Comparison of ENCODE assay signal across 31 cellular contexts in genomic region chr6:111521497-111522275, GRCh38. TPM values are rescaled to one million over a fixed set of nuclear protein-coding genes. Genes with fewer than 3 reads are reported as not detected.
DNase-seq lines count a peak whose midpoint lies in the region; ATAC-seq and TF ChIP-seq lines count a peak whose summit lies in the region.
"Had no signal": no experiment of that assay in that cellular context is flagged by ENCODE, and none has a peak within 500 bp of the region (broad histone marks: within the 10 kb centered on the region; RNA-seq: fewer than 3 reads in every experiment).

No MANE protein-coding gene starts in this region.

- H3K9ac ChIP-seq in GM23248, result no peak overlapping the region
- H3K9ac ChIP-seq: BLaER1 treated with 17β-estradiol and CSF1 and Interleukin-3, amounts not matched to agents 10 nM and 100 nM; parathyroid adenoma had no signal

- intact Hi-C loops in Panc1 (cut with micrococcal nuclease; ENCODE audit: unreplicated experiment), result no loop called here
- intact Hi-C loops in testis (cut with DNase I; ENCODE audit: low total_unique reads), result no loop called here

- no peaks in the 10 kb centered on the region for H3K9me3 Mint-ChIP-seq in stimulated activated naive CD8-positive, alpha-beta T cell treated with anti-CD3 and anti-CD28 coated beads, Interleukin-15, amount 100 ng/mL, for 72 hours
- H3K9me3 Mint-ChIP-seq: activated CD4-positive, alpha-beta memory T cell treated with anti-CD3 and anti-CD28 coated beads for 36 hours; activated naive CD4-positive, alpha-beta T cell treated with anti-CD3 and anti-CD28 coated beads, Interleukin-2, amount 10 ng/mL, durations not matched to agents 7 days and 5 days; memory B cell had no signal

- no peaks in the 10 kb centered on the region for H3F3A ChIP-seq in GM23248 (ENCODE audit: insufficient read depth)

- no peak overlapping the region for H3K4me3 Mint-ChIP-seq in stimulated activated naive CD8-positive, alpha-beta T cell treated with anti-CD3 and anti-CD28 coated beads, Interleukin-15, amount 100 ng/mL, for 72 hours
- H3K4me3 Mint-ChIP-seq: activated CD4-positive, alpha-beta memory T cell treated with anti-CD3 and anti-CD28 coated beads for 36 hours; activated naive CD4-positive, alpha-beta T cell treated with anti-CD3 and anti-CD28 coated beads, Interleukin-2, amount 10 ng/mL, durations not matched to agents 7 days and 5 days; brain; memory B cell; neural crest cell had no signal

- no peak overlapping the region for H3K27ac Mint-ChIP-seq in stimulated activated naive CD8-positive, alpha-beta T cell treated with anti-CD3 and anti-CD28 coated beads, Interleukin-15, amount 100 ng/mL, for 72 hours
- H3K27ac Mint-ChIP-seq: activated CD4-positive, alpha-beta memory T cell treated with anti-CD3 and anti-CD28 coated beads for 36 hours had no signal

- TF ChIP-seq CTCF in Panc1 (IDR thresholded peaks at IDR 0.05) (no peak), foreskin fibroblast (IDR thresholded peaks at IDR 0.05; ENCODE audit: low read depth, low read length) (no peak), testis (IDR thresholded peaks at IDR 0.05) (no peak)

- no peaks in the 10 kb centered on the region for H3K36me3 ChIP-seq in GM23248 (ENCODE audit: low read depth)
- H3K36me3 ChIP-seq in Panc1 (ENCODE audit: control insufficient read depth, insufficient read depth, low read length), result no peaks in the 10 kb centered on the region
- no peaks in the 10 kb centered on the region for H3K36me3 ChIP-seq in testis (ENCODE audit: low read depth, missing control alignments)
- H3K36me3 ChIP-seq: esophagus squamous epithelium, MG63, right atrium auricular region, thyroid gland had no signal

- no peak overlapping the region for H3K4me3 ChIP-seq in GM23248
- H3K4me3 ChIP-seq in Panc1 (ENCODE audit: low read depth in 2 of 2, low read length in 2 of 2), result no peak overlapping the region
- H3K4me3 ChIP-seq in foreskin fibroblast (ENCODE audit: low read depth in 1 of 2, low read length in 2 of 2), result no peak overlapping the region
- no peak overlapping the region for H3K4me3 ChIP-seq in testis
- H3K4me3 ChIP-seq: BLaER1 treated with 17β-estradiol and CSF1 and Interleukin-3, amounts not matched to agents 10 nM and 100 nM; esophagus squamous epithelium; MG63; PC-9; right atrium auricular region; thyroid gland had no signal

- POLR2A ChIA-PET in Panc1 (lab: Charles Lee), result no interaction called here

- no peak overlapping the region for H3K4me2 ChIP-seq in GM23248 (ENCODE audit: unreplicated experiment)
- H3K4me2 ChIP-seq: PC-9 had no signal

- H3K27me3 ChIP-seq in GM23248 (replicated peaks; ENCODE audit: insufficient read depth) (no peaks in the 10 kb centered on the region), Panc1 (ENCODE audit: control insufficient read depth, insufficient read depth, low read length) (no peaks in the 10 kb centered on the region), testis (no peaks in the 10 kb centered on the region)
- H3K27me3 ChIP-seq: BLaER1 treated with 17β-estradiol and CSF1 and Interleukin-3, amounts not matched to agents 10 nM and 100 nM; esophagus squamous epithelium; MG63; right atrium auricular region; thyroid gland had no signal

- H3K4me1 Mint-ChIP-seq in stimulated activated naive CD8-positive, alpha-beta T cell treated with anti-CD3 and anti-CD28 coated beads, Interleukin-15, amount 100 ng/mL, for 72 hours, result peaks cover 38% of the 10 kb centered on the region

- CTCF ChIA-PET in Panc1 (lab: Charles Lee), result no interaction called here

- H3K27ac ChIP-seq in GM23248 (no peak overlapping the region), Panc1 (ENCODE audit: low read length) (peak overlapping the region; percentile 7; the same call in 1 of the 2 replicates), testis (peak overlapping the region; percentile 47 to 91)
- H3K27ac ChIP-seq: esophagus squamous epithelium, parathyroid adenoma, PC-9, right atrium auricular region, thyroid gland had no signal

- TF ChIP-seq POLR2A in testis (IDR thresholded peaks at IDR 0.05), result no peak

- no peaks in the 10 kb centered on the region for H3K9me2 ChIP-seq in GM23248 (ENCODE audit: insufficient read depth)

- BruUV-seq in Panc1 (replicated peaks; lab: Mats Ljungman, UMichigan), result no TSS peak

- H3K9me3 ChIP-seq in GM23248 (ENCODE audit: low read depth) (no peaks in the 10 kb centered on the region), Panc1 (ENCODE audit: control insufficient read depth, insufficient read depth, low read depth, low read length) (no peaks in the 10 kb centered on the region), testis (no peaks in the 10 kb centered on the region)
- H3K9me3 ChIP-seq: esophagus squamous epithelium, thyroid gland had no signal

- DNase-seq in GM23248, result peak; percentile 34
- DNase-seq in Panc1 (ENCODE audit: low read depth, low spot score), result no peak
- DNase-seq in foreskin fibroblast, result peak; percentile 49 to 69
- DNase-seq in testis, result no peak
- no peak for DNase-seq in activated T-cell treated with anti-CD3 and anti-CD28 coated beads, Interleukin-2, amount 50 U/mL, for 1 hour
- DNase-seq in SHP77 (lab: John Stamatoyannopoulos, UW), result no peak
- no peak for DNase-seq in stimulated activated naive CD8-positive, alpha-beta T cell treated with anti-CD3 and anti-CD28 coated beads, Interleukin-15, amount 100 ng/mL, for 72 hours
- DNase-seq in globus pallidus (ENCODE audit: low spot score), result no peak
- DNase-seq: activated CD4-positive, alpha-beta memory T cell treated with anti-CD3 and anti-CD28 coated beads for 36 hours; activated CD4-positive, CD25-positive, alpha-beta regulatory T cell treated with anti-CD3 and anti-CD28 coated beads, Interleukin-2, amount 50 U/mL, for 72 hours; activated CD8-positive, alpha-beta memory T cell treated with anti-CD3 and anti-CD28 coated beads, Interleukin-2, amount 50 U/mL, for 4 hours; activated naive CD4-positive, alpha-beta T cell treated with anti-CD3 and anti-CD28 coated beads, Interleukin-2, amount 10 ng/mL, durations not matched to agents 7 days and 5 days; cerebellar nuclear complex; DMS153; esophagus squamous epithelium; MG63; NCI-H1105 treated with DMSO at 0.1 percent for 48 hours; NCI-H187 treated with DMSO at 0.1 percent for 48 hours; NCI-H524; PC-9; stimulated activated CD4-positive, alpha-beta T cell treated with anti-CD3 and anti-CD28 coated beads, Interleukin-1b, Interleukin-23, amount 100 ng/mL, for 48 hours; stimulated activated naive CD8-positive, alpha-beta T cell treated with anti-CD3 and anti-CD28 coated beads, Interleukin-15, Interleukin-2, amounts not matched to agents 100 U/mL and 50 U/mL, for 24 hours; thyroid gland had no signal

- no peaks in the 10 kb centered on the region for H4K20me1 ChIP-seq in GM23248 (ENCODE audit: insufficient read depth)

- 70 to 74% methylated on average over 5 of the region's 5 CpGs for WGBS in GM23248 (ENCODE audit: low coverage in 1 of 2, low lambda C conversion rate in 2 of 2, missing lambda C conversion rate in 2 of 2), 2 experiments
- 39 to 46% methylated on average over 5 of the region's 5 CpGs for WGBS in testis, 2 donors

- in situ Hi-C loops in GM23248 (cut with MboI) (no loop called here), Panc1 (cut with HindIII; ENCODE audit: low pct_unique_long_range_greater_than_20kb, low sequenced_read_pairs) (no loop called here)

- H3K79me2 ChIP-seq in GM23248 (ENCODE audit: insufficient read depth), result 0 out of 2 replicates have a peak, but pooled peaks cover 4% of the 10 kb centered on the region
- H3K79me2 ChIP-seq: parathyroid adenoma had no signal

- no peaks in the 10 kb centered on the region for H3K27me3 Mint-ChIP-seq in stimulated activated naive CD8-positive, alpha-beta T cell treated with anti-CD3 and anti-CD28 coated beads, Interleukin-15, amount 100 ng/mL, for 72 hours
- H3K27me3 Mint-ChIP-seq: activated CD4-positive, alpha-beta memory T cell treated with anti-CD3 and anti-CD28 coated beads for 36 hours; activated naive CD4-positive, alpha-beta T cell treated with anti-CD3 and anti-CD28 coated beads, Interleukin-2, amount 10 ng/mL, durations not matched to agents 7 days and 5 days; brain; memory B cell had no signal

- no peak for ATAC-seq in Panc1
- ATAC-seq in stimulated activated naive CD8-positive, alpha-beta T cell treated with anti-CD3 and anti-CD28 coated beads, Interleukin-15, amount 100 ng/mL, for 72 hours, result no peak
- ATAC-seq: HCT116, Right ventricle myocardium inferior had no signal

- H2AFZ ChIP-seq in GM23248, result no peak overlapping the region
- H2AFZ ChIP-seq: parathyroid adenoma, PC-9 had no signal

- H3K4me1 ChIP-seq in GM23248 (ENCODE audit: insufficient read depth) (no peaks in the 10 kb centered on the region), Panc1 (ENCODE audit: control insufficient read depth, insufficient read depth, low read length) (peaks cover 13% of the 10 kb centered on the region; the same call in 1 of the 2 replicates), testis (peaks cover 12% of the 10 kb centered on the region)
- H3K4me1 ChIP-seq: parathyroid adenoma, thyroid gland had no signal

RNA-seq across cellular contexts. Expression of gene REV3L, which starts 38.7 kb away (rescaled TPM):
- total RNA-seq in GM23248 (2014; rRNA removed; shearing (Covaris generic)), result 25.1 and 31.7 TPM in 2 replicates
- polyA plus RNA-seq in GM23248 (2016; fragmentation: Nextera tagmentation; extraction: Ambion mirVana) (24.0 and 25.0 TPM in 2 replicates), testis (ENCODE audit: insufficient read depth, low read depth, low replicate concordance) (11.1 TPM)
- total RNA-seq in Panc1 (2021; ENCODE audit: unreplicated experiment) (44.8 TPM), testis (10 to 100 TPM; 48.8 to 56.8 TPM)
- polyA plus RNA-seq in Panc1 (2012; ENCODE audit: insufficient read length), result 13.6 TPM

Comparison
In these comparisons a context has a peak if more than half of its experiments do, and no peak if none do; other contexts are left out.
1. DNase-seq: peak in GM23248 (single experiment) and foreskin fibroblast (2 of 2); none in Panc1 (single experiment), testis (single experiment), activated T-cell treated with anti-CD3 and anti-CD28 coated beads, Interleukin-2, amount 50 U/mL, for 1 hour (single experiment), SHP77 (0 of 2), stimulated activated naive CD8-positive, alpha-beta T cell treated with anti-CD3 and anti-CD28 coated beads, Interleukin-15, amount 100 ng/mL, for 72 hours (0 of 2) and globus pallidus (single experiment).